ENCODE assay signal across 19 cellular contexts in the genomic region with DNA sequence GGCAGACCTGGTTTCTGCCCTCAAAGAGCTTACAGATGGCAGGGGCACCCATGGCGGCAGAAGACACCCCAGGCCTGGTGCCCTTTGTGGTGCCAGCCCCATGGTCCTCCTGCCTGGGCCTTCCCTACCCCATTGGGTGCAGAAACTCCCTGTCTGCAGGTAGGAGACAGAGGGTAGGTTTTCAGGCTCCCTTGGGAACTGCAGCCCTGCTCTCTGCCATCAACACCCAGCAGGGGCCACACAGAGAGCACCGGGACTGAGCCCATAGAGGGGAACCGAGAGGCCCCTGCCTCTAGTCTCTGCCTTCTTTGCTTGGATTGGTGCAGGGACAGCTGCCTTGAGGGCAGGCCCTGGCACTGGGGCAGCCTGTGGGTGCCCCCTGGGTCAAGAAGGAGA.
"Had no signal": no experiment of that assay in that cellular context is flagged by ENCODE, and none has a peak within 500 bp of the region (broad histone marks: within the 10 kb centered on the region; RNA-seq: fewer than 3 reads in every experiment).

No MANE protein-coding gene starts in this region.

- H3K9me3 ChIP-seq: heart left ventricle, left lung, transverse colon, uterus had no signal

- H3K27me3 ChIP-seq: brain microvascular endothelial cell, heart left ventricle, left lung, transverse colon, uterus had no signal

- H3K9me3 Mint-ChIP-seq: activated T-cell treated with anti-CD3 and anti-CD28 coated beads, Interleukin-2, amount 50 U/mL, for 72 hours had no signal

- H3K4me3 ChIP-seq: coronary artery, heart left ventricle, left lung, transverse colon, uterus had no signal

- H3K4me3 Mint-ChIP-seq: activated T-cell treated with anti-CD3 and anti-CD28 coated beads, Interleukin-2, amount 50 U/mL, for 72 hours had no signal

- H3K27ac ChIP-seq: brain microvascular endothelial cell, coronary artery, left lung, parathyroid adenoma, uterus had no signal

- H3K9ac ChIP-seq: parathyroid adenoma had no signal

- H3K36me3 ChIP-seq: brain microvascular endothelial cell, transverse colon, uterus had no signal

- H3K27ac Mint-ChIP-seq: activated T-cell treated with anti-CD3 and anti-CD28 coated beads, Interleukin-2, amount 50 U/mL, for 72 hours had no signal

- H3K4me1 ChIP-seq: left lung, uterus had no signal

- DNase-seq: activated CD4-positive, alpha-beta T cell treated with anti-CD3 and anti-CD28 coated beads for 1 hour; activated effector memory CD4-positive, alpha-beta T cell treated with anti-CD3 and anti-CD28 coated beads, Interleukin-2, amount 50 U/mL, for 16 hours; activated naive CD4-positive, alpha-beta T cell treated with anti-CD3 and anti-CD28 coated beads, Interleukin-2, amount 50 U/mL, for 16 hours; activated T-cell treated with anti-CD3 and anti-CD28 coated beads, Interleukin-2, amount 50 U/mL, for 72 hours; aorta; central memory CD4-positive, alpha-beta T cell; heart left ventricle; left lung; mammary epithelial cell; retina; stimulated activated CD4-positive, alpha-beta T cell treated with anti-CD3 and anti-CD28 coated beads, Interleukin-2, amount 100 ng/mL, for 24 hours; stimulated activated naive CD8-positive, alpha-beta T cell treated with anti-CD3 and anti-CD28 coated beads, Interleukin-15, Interleukin-2, amounts not matched to agents 100 U/mL and 50 U/mL, for 24 hours; T-helper 2 cell; transverse colon; uterus; WERI-Rb-1 had no signal
